In the genomic region with DNA sequence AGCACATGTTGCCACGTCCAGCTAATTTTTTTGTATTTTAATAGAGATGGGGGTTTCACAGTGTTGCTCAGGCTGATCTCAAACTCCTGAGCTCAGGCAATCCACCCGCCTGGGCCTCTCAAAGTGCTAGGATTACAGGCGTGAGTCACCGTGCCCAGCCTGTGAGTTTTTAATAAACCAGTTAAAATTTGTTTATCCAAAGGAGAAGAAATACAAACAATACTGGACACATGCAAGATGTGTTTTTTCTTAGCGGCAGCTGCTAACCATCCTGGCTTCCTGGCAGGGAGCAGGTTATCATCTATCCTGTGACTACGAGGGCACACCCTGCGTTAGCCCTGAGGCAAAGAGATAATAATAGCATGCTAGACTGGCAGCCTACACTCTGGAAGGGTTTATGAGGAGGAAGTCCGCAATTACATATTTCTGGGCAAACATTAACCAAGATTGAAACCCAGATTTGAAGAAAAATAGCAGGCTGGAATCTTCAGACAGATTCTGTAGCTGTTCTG, we compare ENCODE assay signal across 8 cellular contexts.
A peak's percentile ranks its signal among the peaks of the same experiment; 100 is the strongest.
DNase-seq lines count a peak whose midpoint lies in the region; ATAC-seq and TF ChIP-seq lines count a peak whose summit lies in the region.

No MANE protein-coding gene starts in this region.

- H3K36me3 ChIP-seq in PC-3 (ENCODE audit: low read depth, low read length) (no peaks in the 10 kb centered on the region), stomach (no peaks in the 10 kb centered on the region)
- H3K36me3 ChIP-seq in CD4-positive, alpha-beta memory T cell (ENCODE audit: insufficient read depth, low read length), result no peaks in the 10 kb centered on the region

- DNase-seq in EH (ENCODE audit: low read depth), result peak; percentile 93
- peak; percentile 94 for DNase-seq in PC-3
- DNase-seq in foreskin keratinocyte, result peak; percentile 74 to 82
- DNase-seq in stomach, result peak; percentile 43
- no peak for DNase-seq in CD4-positive, alpha-beta memory T cell
- DNase-seq in activated naive CD4-positive, alpha-beta T cell treated with Interleukin-2 at 50 U/mL for 16 hours, result no peak
- DNase-seq in cortex of kidney (lab: John Stamatoyannopoulos, UW), result no peak

- no peak for TF ChIP-seq EP300 in stomach (IDR thresholded peaks at IDR 0.05)

- H3K4me3 Mint-ChIP-seq in CD4-positive, alpha-beta memory T cell, result no peak overlapping the region

- TF ChIP-seq CTCF in PC-3 (conservative IDR thresholded peaks at IDR 0.05; ENCODE audit: low read depth, low read length) (no peak), foreskin keratinocyte (conservative IDR thresholded peaks at IDR 0.05) (no peak), stomach (IDR thresholded peaks at IDR 0.05) (no peak)

- no peaks in the 10 kb centered on the region for H3K9me2 ChIP-seq in PC-3 (replicated peaks; ENCODE audit: low read length)

- no peaks in the 10 kb centered on the region for H3K27me3 ChIP-seq in PC-3 (ENCODE audit: low read length)
- H3K27me3 ChIP-seq in foreskin keratinocyte, result no peaks in the 10 kb centered on the region
- H3K27me3 ChIP-seq in stomach, result no peaks in the 10 kb centered on the region
- H3K27me3 ChIP-seq in CD4-positive, alpha-beta memory T cell (ENCODE audit: insufficient read depth, low read length), result no peaks in the 10 kb centered on the region

- H3K9me3 Mint-ChIP-seq in CD4-positive, alpha-beta memory T cell, result no peaks in the 10 kb centered on the region

- POLR2A ChIA-PET in PC-3 (lab: Charles Lee; ENCODE audit: unreplicated experiment), result no interaction called here
- POLR2A ChIA-PET in CD4-positive, alpha-beta memory T cell (lab: Charles Lee; ENCODE audit: partially characterized antibody), result no interaction called here

- H3K4me1 Mint-ChIP-seq in CD4-positive, alpha-beta memory T cell, result no peaks in the 10 kb centered on the region

- H2AFZ ChIP-seq in PC-3 (ENCODE audit: low read length), result peak overlapping the region; percentile 47; the same call in 1 of the 2 replicates

- CTCF ChIA-PET in PC-3 (lab: Charles Lee), result no interaction called here
- CTCF ChIA-PET in CD4-positive, alpha-beta memory T cell (lab: Charles Lee; ENCODE audit: partially characterized antibody), result no interaction called here

- H3K4me1 ChIP-seq in PC-3 (ENCODE audit: insufficient read depth, low read length) (peaks cover 26% of the 10 kb centered on the region), foreskin keratinocyte (peaks cover 7% of the 10 kb centered on the region), stomach (peaks cover 0 to 24% (median 12%) of the 10 kb centered on the region in 4 donors)
- H3K4me1 ChIP-seq in CD4-positive, alpha-beta memory T cell (ENCODE audit: insufficient read depth, low read length), result no peaks in the 10 kb centered on the region

- H3K27ac Mint-ChIP-seq in CD4-positive, alpha-beta memory T cell, result no peak overlapping the region

- H3K79me2 ChIP-seq in PC-3 (ENCODE audit: low read length), result no peaks in the 10 kb centered on the region

- no peak for TF ChIP-seq POLR2A in stomach (IDR thresholded peaks at IDR 0.05)

- no TSS peak for BruUV-seq in PC-3 (replicated peaks; lab: Mats Ljungman, UMichigan)

- H3K27ac ChIP-seq in PC-3 (ENCODE audit: low read length), result peak overlapping the region; percentile 98
- no peak overlapping the region for H3K27ac ChIP-seq in foreskin keratinocyte
- H3K27ac ChIP-seq in stomach, result peak overlapping the region; percentile 7 to 87 (median 77)
- no peak overlapping the region for H3K27ac ChIP-seq in CD4-positive, alpha-beta memory T cell (ENCODE audit: low read depth, low read length)

- H4K20me1 ChIP-seq in PC-3 (ENCODE audit: low read length), result no peaks in the 10 kb centered on the region

- peak overlapping the region; percentile 65 for H3K4me2 ChIP-seq in PC-3 (ENCODE audit: low read length)

- intact Hi-C loops in PC-3 (cut with micrococcal nuclease) (loop anchor here (1.0 to 5.0 kb wide), 6 partner anchors 29 to 466 kb away; a partner anchor contains a TSS), stomach (cut with DNase I; ENCODE audit: low total_unique reads) (no loop called here)
- intact Hi-C loops in CD4-positive, alpha-beta memory T cell (cut with micrococcal nuclease), result no loop called here

- WGBS in stomach, 5 donors, result 24 to 38% (median 32%) methylated on average over 8 of the region's 8 CpGs

- peak overlapping the region; percentile 38; the same call in 1 of the 2 replicates for H3K4me3 ChIP-seq in PC-3 (ENCODE audit: low read length)
- H3K4me3 ChIP-seq in stomach, result no peak overlapping the region
- no peak overlapping the region for H3K4me3 ChIP-seq in CD4-positive, alpha-beta memory T cell (ENCODE audit: low read length in 2 of 2)

- peak overlapping the region; percentile 62 for H3K9ac ChIP-seq in PC-3 (ENCODE audit: low read length)

- H3K9me3 ChIP-seq in PC-3 (ENCODE audit: low read length) (no peaks in the 10 kb centered on the region), stomach (no peaks in the 10 kb centered on the region)
- no peaks in the 10 kb centered on the region for H3K9me3 ChIP-seq in CD4-positive, alpha-beta memory T cell (ENCODE audit: control insufficient read depth in 1 of 2, low read length in 2 of 2)

- no peaks in the 10 kb centered on the region for H3K27me3 Mint-ChIP-seq in CD4-positive, alpha-beta memory T cell

- no peaks in the 10 kb centered on the region for H3K36me3 Mint-ChIP-seq in CD4-positive, alpha-beta memory T cell

- peaks cover 11% of the 10 kb centered on the region for H3F3A ChIP-seq in PC-3 (ENCODE audit: low read length, unreplicated experiment)

- ATAC-seq in HG02840 (IDR thresholded peaks at IDR 0.05; ENCODE audit: low FRiP score, unreplicated experiment) (peak; percentile 6), PC-3 (peak; percentile 97), foreskin keratinocyte (peak; percentile 95)

Comparison
In these comparisons a context has a peak if more than half of its experiments do, and no peak if none do; other contexts are left out.
1. DNase-seq: peak in EH (single experiment), PC-3 (single experiment), foreskin keratinocyte (2 of 2) and stomach (single experiment); none in CD4-positive, alpha-beta memory T cell (0 of 5), activated naive CD4-positive, alpha-beta T cell treated with Interleukin-2 at 50 U/mL for 16 hours (single experiment) and cortex of kidney (single experiment).
2. ATAC-seq: peak in every context shown above with its lines; median percentile 97 in PC-3; 95 in foreskin keratinocyte; 6 in HG02840.
3. H3K27ac ChIP-seq: peak in PC-3 (single experiment) and stomach (5 of 5); none in foreskin keratinocyte (single experiment) and CD4-positive, alpha-beta memory T cell (single experiment).